Comparison of ENCODE assay signal across 23 cellular contexts in genomic region chr2:61878756-61879155, GRCh38.
"Had no signal": no experiment of that assay in that cellular context is flagged by ENCODE, and none has a peak within 500 bp of the region (broad histone marks: within the 10 kb centered on the region; RNA-seq: fewer than 3 reads in every experiment).

No MANE protein-coding gene starts in this region.

- ATAC-seq: gastroesophageal sphincter; heart left ventricle; left lobe of liver; lower lobe of right lung; naive thymus-derived CD4-positive, alpha-beta T cell; stimulated activated naive CD8-positive, alpha-beta T cell treated with anti-CD3 and anti-CD28 coated beads, Interleukin-15, Interleukin-2, amounts not matched to agents 100 U/mL and 50 U/mL, for 24 hours had no signal

- H3K27me3 Mint-ChIP-seq: activated CD4-positive, alpha-beta T cell treated with anti-CD3 and anti-CD28 coated beads, Interleukin-2, amount 10 ng/mL, durations not matched to agents 7 days and 5 days; dendritic cell treated with granulocyte-macrophage colony-stimulating factor and Interleukin-4, amounts not matched to agents 40 ng/mL and 50 ng/mL, for 4 days; naive thymus-derived CD4-positive, alpha-beta T cell had no signal

- H2AFZ ChIP-seq: neural progenitor cell had no signal

- H3K4me2 ChIP-seq: neural progenitor cell had no signal

- H3K27ac Mint-ChIP-seq: activated CD4-positive, alpha-beta T cell treated with anti-CD3 and anti-CD28 coated beads, Interleukin-2, amount 10 ng/mL, durations not matched to agents 7 days and 5 days; activated T-helper 2 cell treated with anti-CD3 and anti-CD28 coated beads, Interferon-gamma antibody, Interleukin-2, Interleukin-4, amounts not matched to agents 10 μg/mL and 5 μg/mL and 100 μg/mL, durations not matched to agents 14 hours and 24 hours and 36 hours; dendritic cell treated with granulocyte-macrophage colony-stimulating factor and Interleukin-4, amounts not matched to agents 40 ng/mL and 50 ng/mL, for 4 days; neural progenitor cell had no signal

- H3K27me3 ChIP-seq: esophagus muscularis mucosa, gastroesophageal sphincter, heart left ventricle, neural progenitor cell, upper lobe of left lung had no signal

- H3K9ac ChIP-seq: neural progenitor cell had no signal

- H3K27ac ChIP-seq: esophagus muscularis mucosa, gastroesophageal sphincter, heart left ventricle, lower lobe of right lung, neural progenitor cell, upper lobe of left lung, WERI-Rb-1 had no signal

- H3K4me1 Mint-ChIP-seq: neural progenitor cell had no signal

- FAIRE-seq: endometrium, TTC549 had no signal

- H3K9me3 Mint-ChIP-seq: activated CD4-positive, alpha-beta T cell treated with anti-CD3 and anti-CD28 coated beads, Interleukin-2, amount 10 ng/mL, durations not matched to agents 7 days and 5 days; activated T-helper 2 cell treated with anti-CD3 and anti-CD28 coated beads, Interferon-gamma antibody, Interleukin-2, Interleukin-4, amounts not matched to agents 10 μg/mL and 5 μg/mL and 100 μg/mL, durations not matched to agents 14 hours and 24 hours and 36 hours; dendritic cell treated with granulocyte-macrophage colony-stimulating factor and Interleukin-4, amounts not matched to agents 40 ng/mL and 50 ng/mL, for 4 days; naive thymus-derived CD4-positive, alpha-beta T cell; neural progenitor cell had no signal

- H3K9me3 ChIP-seq: esophagus muscularis mucosa, gastroesophageal sphincter, heart left ventricle, lower lobe of right lung, upper lobe of left lung had no signal

- H3K4me3 Mint-ChIP-seq: activated CD4-positive, alpha-beta T cell treated with anti-CD3 and anti-CD28 coated beads, Interleukin-2, amount 10 ng/mL, durations not matched to agents 7 days and 5 days; dendritic cell treated with granulocyte-macrophage colony-stimulating factor and Interleukin-4, amounts not matched to agents 40 ng/mL and 50 ng/mL, for 4 days; naive thymus-derived CD4-positive, alpha-beta T cell; neural progenitor cell had no signal

- H3K4me1 ChIP-seq: esophagus muscularis mucosa, gastroesophageal sphincter, heart left ventricle, lower lobe of right lung, neural progenitor cell, upper lobe of left lung had no signal

- DNase-seq: activated CD4-positive, alpha-beta T cell treated with anti-CD3 and anti-CD28 coated beads, Interleukin-2, amount 10 ng/mL, durations not matched to agents 7 days and 5 days; activated CD4-positive, CD25-positive, alpha-beta regulatory T cell treated with anti-CD3 and anti-CD28 coated beads, Interleukin-2, amount 50 U/mL, for 72 hours; activated naive CD4-positive, alpha-beta T cell; activated T-cell treated with anti-CD3 and anti-CD28 coated beads, Interleukin-2, amount 50 U/mL, for 1 hour; effector CD4-positive, alpha-beta T cell; heart left ventricle; islet precursor cell; lower lobe of right lung; naive thymus-derived CD4-positive, alpha-beta T cell; retina; stimulated activated CD4-positive, alpha-beta T cell treated with anti-CD3 and anti-CD28 coated beads, Interleukin-4, amount 100 ng/mL, for 24 hours; stimulated activated naive CD8-positive, alpha-beta T cell treated with anti-CD3 and anti-CD28 coated beads, Interleukin-15, Interleukin-2, amounts not matched to agents 100 U/mL and 50 U/mL, for 24 hours; T-helper 1 cell; upper lobe of left lung; WERI-Rb-1 had no signal

- H3K4me3 ChIP-seq: esophagus muscularis mucosa, gastroesophageal sphincter, heart left ventricle, lower lobe of right lung, neural progenitor cell, upper lobe of left lung had no signal
